11 cellular contexts compared by ENCODE assay signal in genomic region chr10:75410135-75410787, GRCh38. TPM values are rescaled to one million over a fixed set of nuclear protein-coding genes. Genes with fewer than 3 reads are reported as not detected.
DNase-seq lines count a peak whose midpoint lies in the region; FAIRE-seq and TF ChIP-seq lines count a peak whose summit lies in the region.
"Had no signal": no experiment of that assay in that cellular context is flagged by ENCODE, and none has a peak within 500 bp of the region (broad histone marks: within the 10 kb centered on the region; RNA-seq: fewer than 3 reads in every experiment).

No MANE protein-coding gene starts in this region.

- intact Hi-C loops in Caco-2 (cut with micrococcal nuclease; ENCODE audit: unreplicated experiment), result no loop called here
- intact Hi-C loops in thyroid gland (cut with DNase I), result loop anchor here (10.0 kb wide), 1 partner anchor 245 kb away; no protein-coding TSS in a partner anchor

- H3K36me3 ChIP-seq in Caco-2 (ENCODE audit: control insufficient read depth, insufficient read depth, low read length) (no peaks in the 10 kb centered on the region), thyroid gland (no peaks in the 10 kb centered on the region)

- H3K4me3 ChIP-seq in Caco-2 (ENCODE audit: low read depth, low read length), result peak overlapping the region; percentile 67
- H3K4me3 ChIP-seq in thyroid gland (replicated peaks in 1 of 3), result peak overlapping the region in 1 of 3 donors; percentile 80

- BruUV-seq in Caco-2 (replicated peaks; lab: Mats Ljungman, UMichigan), result TSS peak; percentile 12

- no peak for TF ChIP-seq CTCF in Caco-2 (IDR thresholded peaks at IDR 0.05; ENCODE audit: insufficient read depth in 1 of 2, low read depth in 1 of 2, low read length in 1 of 2, severe bottlenecking in 1 of 2, unreplicated experiment in 1 of 2)
- TF ChIP-seq CTCF in endothelial cell (IDR thresholded peaks at IDR 0.05; ENCODE audit: unreplicated experiment), result no peak
- TF ChIP-seq CTCF in osteocyte (IDR thresholded peaks at IDR 0.05), result no peak
- TF ChIP-seq CTCF in thyroid gland (IDR thresholded peaks at IDR 0.05), result no peak

- H3K4me1 Mint-ChIP-seq in Caco-2 (ENCODE audit: low read depth, unreplicated experiment), result peaks cover 14% of the 10 kb centered on the region
- H3K4me1 Mint-ChIP-seq in endothelial cell (ENCODE audit: unreplicated experiment), result peaks cover 29% of the 10 kb centered on the region
- H3K4me1 Mint-ChIP-seq in osteocyte (ENCODE audit: unreplicated experiment), result peaks cover 28% of the 10 kb centered on the region

- 68 to 69% methylated on average over 6 of the region's 6 CpGs for WGBS in thyroid gland, 2 donors

- no peaks in the 10 kb centered on the region for H3K27me3 ChIP-seq in Caco-2 (replicated peaks; ENCODE audit: control insufficient read depth, insufficient read depth, low read length)
- H3K27me3 ChIP-seq in thyroid gland, result no peaks in the 10 kb centered on the region

- DNase-seq in Caco-2 (no peak), NCI-H226 (peak; percentile 29), endothelial cell (ENCODE audit: low spot score) (no peak), osteocyte (ENCODE audit: extremely low spot score, unreplicated experiment) (no peak), thyroid gland (no peak), H54 (ENCODE audit: insufficient read length, low spot score) (no peak), AG20443 (ENCODE audit: low spot score) (no peak)
- no peak for DNase-seq in central memory CD4-positive, alpha-beta T cell
- DNase-seq: stimulated activated CD4-positive, alpha-beta T cell treated with anti-CD3 and anti-CD28 coated beads, Interleukin-1b, Interleukin-23, amount 100 ng/mL, for 48 hours had no signal

- H3K9me3 Mint-ChIP-seq in Caco-2 (ENCODE audit: unreplicated experiment), result no peaks in the 10 kb centered on the region
- no peaks in the 10 kb centered on the region for H3K9me3 Mint-ChIP-seq in endothelial cell (ENCODE audit: unreplicated experiment)
- no peaks in the 10 kb centered on the region for H3K9me3 Mint-ChIP-seq in osteocyte (ENCODE audit: unreplicated experiment)

- FAIRE-seq in H54 (lab: Jason Lieb, UNC), result no peak

- H3K4me1 ChIP-seq in Caco-2 (peaks cover 15% of the 10 kb centered on the region), thyroid gland (peaks cover 5 to 9% of the 10 kb centered on the region in 2 donors)

- CTCF ChIA-PET in Caco-2 (lab: Charles Lee), result interaction anchor here (2.1 kb wide), 1 partner anchor 20 kb away, joined by 8 read pairs; no protein-coding TSS in a partner anchor

- H3K27ac Mint-ChIP-seq in Caco-2 (ENCODE audit: unreplicated experiment) (peak overlapping the region; percentile 30), endothelial cell (ENCODE audit: unreplicated experiment) (no peak overlapping the region), osteocyte (ENCODE audit: unreplicated experiment) (no peak overlapping the region)

- peaks cover 49% of the 10 kb centered on the region for H3K36me3 Mint-ChIP-seq in Caco-2 (ENCODE audit: insufficient read depth, unreplicated experiment)
- no peaks in the 10 kb centered on the region for H3K36me3 Mint-ChIP-seq in endothelial cell (ENCODE audit: low read depth, unreplicated experiment)
- no peaks in the 10 kb centered on the region for H3K36me3 Mint-ChIP-seq in osteocyte (ENCODE audit: unreplicated experiment)

- no peak for TF ChIP-seq POLR2A in thyroid gland (IDR thresholded peaks at IDR 0.05)
- no peak for TF ChIP-seq POLR2A in H54 (IDR thresholded peaks at IDR 0.05; ENCODE audit: low read depth, low read length)

- peak overlapping the region; percentile 92 for H3K4me3 Mint-ChIP-seq in Caco-2 (ENCODE audit: unreplicated experiment)
- H3K4me3 Mint-ChIP-seq in endothelial cell (ENCODE audit: unreplicated experiment), result peak overlapping the region; percentile 81
- peak overlapping the region; percentile 62 for H3K4me3 Mint-ChIP-seq in osteocyte (ENCODE audit: unreplicated experiment)

- H3K9me3 ChIP-seq in Caco-2 (no peaks in the 10 kb centered on the region), thyroid gland (no peaks in the 10 kb centered on the region)

- POLR2A ChIA-PET in Caco-2 (lab: Charles Lee), result interaction anchor here (1.1 to 1.5 kb wide), 3 partner anchors 9 to 20 kb away, joined by 3 to 8 read pairs (median 4); partner anchors contain the start of gene ZNF503

- H3K27ac ChIP-seq in thyroid gland, result peak overlapping the region in 1 of 3 donors; percentile 89

- H3K27me3 Mint-ChIP-seq in Caco-2 (ENCODE audit: insufficient read depth, unreplicated experiment) (no peaks in the 10 kb centered on the region), endothelial cell (ENCODE audit: unreplicated experiment) (peaks cover 20% of the 10 kb centered on the region), osteocyte (ENCODE audit: unreplicated experiment) (peaks cover 80% of the 10 kb centered on the region)

RNA-seq across cellular contexts. Expression of gene ZNF503, which starts 8.7 kb away (rescaled TPM):
- total RNA-seq in Caco-2 (2022) (35.5 and 35.7 TPM in 2 replicates), endothelial cell (ENCODE audit: unreplicated experiment) (8.9 TPM), osteocyte (38.5 and 42.1 TPM in 2 replicates), thyroid gland (10 to 100 TPM in 3 of 4 donors, 1 to 10 TPM in 1; 8.2 to 17.1 (median 10.9) TPM)

RNA-seq across cellular contexts. Expression of gene LRMDA, which starts 21.2 kb away (rescaled TPM):
- total RNA-seq in Caco-2 (2022) (18.5 and 21.6 TPM in 2 replicates), endothelial cell (ENCODE audit: unreplicated experiment) (19.4 TPM), osteocyte (0.19 and 1.3 TPM in 2 replicates), thyroid gland (10 to 100 TPM; 16.5 to 31.7 (median 23.2) TPM)
- total RNA-seq: Daoy, HT1080 had no signal
